Comparison of ENCODE assay signal across 18 cellular contexts in genomic region chr13:20969182-20969581, GRCh38.
A peak's percentile ranks its signal among the peaks of the same experiment; 100 is the strongest.
DNase-seq lines count a peak whose midpoint lies in the region; ATAC-seq and TF ChIP-seq lines count a peak whose summit lies in the region.
"Had no signal": no experiment of that assay in that cellular context is flagged by ENCODE, and none has a peak within 500 bp of the region (broad histone marks: within the 10 kb centered on the region; RNA-seq: fewer than 3 reads in every experiment).

No MANE protein-coding gene starts in this region.

- H2BK5ac ChIP-seq in mesenchymal stem cell (ENCODE audit: low read depth, low read length, poor library complexity, severe bottlenecking): no peak overlapping the region

- H3K4me1 ChIP-seq in MM.1S (ENCODE audit: low read length) (no peaks in the 10 kb centered on the region), mammary epithelial cell (ENCODE audit: insufficient read depth, low read length) (no peaks in the 10 kb centered on the region), mesenchymal stem cell (ENCODE audit: control insufficient read depth, insufficient read depth, low read depth, low read length) (peaks cover 9% of the 10 kb centered on the region)
- H3K4me1 ChIP-seq: ascending aorta, testis had no signal

- dilution Hi-C loops in mammary epithelial cell (cut with HindIII; ENCODE audit: low sequenced_read_pairs): no loop called here

- no peak overlapping the region for H3K4ac ChIP-seq in mesenchymal stem cell (ENCODE audit: low read depth in 1 of 2, low read length in 2 of 2)

- TF ChIP-seq CTCF in MM.1S (IDR thresholded peaks at IDR 0.05; ENCODE audit: low read length): no peak
- no peak for TF ChIP-seq CTCF in mammary epithelial cell (conservative IDR thresholded peaks at IDR 0.05 in 1 of 2, IDR thresholded peaks at IDR 0.05 in 1 of 2; ENCODE audit: extremely low read depth in 1 of 2, insufficient read depth in 1 of 2, low read depth in 1 of 2, low read length in 2 of 2)

- peak; percentile 74 for DNase-seq in ELR (ENCODE audit: low read depth)
- peak; percentile 13 for DNase-seq in MM.1S
- peak; percentile 64 for DNase-seq in mammary epithelial cell
- DNase-seq in mesenchymal stem cell: peak; percentile 34
- DNase-seq in NCI-H2029 treated with DMSO at 0.1 percent for 48 hours (lab: John Stamatoyannopoulos, UW): no peak
- DNase-seq: CD8-positive, alpha-beta memory T cell; hippocampal formation; left ventricle myocardium superior; NCI-H2029; NCI-H774; testis; WERI-Rb-1 had no signal

- H2BK12ac ChIP-seq in mesenchymal stem cell (ENCODE audit: low read length in 2 of 2): no peak overlapping the region

- 0 out of 2 replicates have a peak overlapping the region, but pooled peaks have one; percentile 43 for H2AFZ ChIP-seq in MM.1S (ENCODE audit: low read length)
- H2AFZ ChIP-seq in mammary epithelial cell (ENCODE audit: low read depth, low read length): no peak overlapping the region
- no peak overlapping the region for H2AFZ ChIP-seq in mesenchymal stem cell (ENCODE audit: low read depth, low read length)

- CTCF ChIA-PET in mammary epithelial cell (lab: Charles Lee; ENCODE audit: low non-redundant PET): no interaction called here

- H3K9me3 ChIP-seq in MM.1S (replicated peaks; ENCODE audit: insufficient read depth, low read length) (no peaks in the 10 kb centered on the region), mammary epithelial cell (replicated peaks; ENCODE audit: insufficient read depth, low read length) (no peaks in the 10 kb centered on the region), mesenchymal stem cell (ENCODE audit: control insufficient read depth, low read length) (no peaks in the 10 kb centered on the region)
- H3K9me3 ChIP-seq: ascending aorta, SJSA1, testis had no signal

- no peak overlapping the region for H3K14ac ChIP-seq in mesenchymal stem cell (ENCODE audit: low read length in 2 of 2)

- no peaks in the 10 kb centered on the region for H3K79me2 ChIP-seq in MM.1S (ENCODE audit: low read length)
- no peaks in the 10 kb centered on the region for H3K79me2 ChIP-seq in mammary epithelial cell (ENCODE audit: insufficient read depth, low read length)

- WGBS in mammary epithelial cell (ENCODE audit: low coverage, missing lambda C conversion rate): 40% methylated on average over 1 of the region's 1 CpG
- WGBS in mesenchymal stem cell: 88% methylated on average over 1 of the region's 1 CpG

- H3K23ac ChIP-seq in mesenchymal stem cell (ENCODE audit: low read length in 2 of 2): no peak overlapping the region

- no peaks in the 10 kb centered on the region for H3K27me3 ChIP-seq in MM.1S (replicated peaks; ENCODE audit: insufficient read depth, low read length)
- H3K27me3 ChIP-seq in mammary epithelial cell (ENCODE audit: insufficient read depth, low read length): no peaks in the 10 kb centered on the region
- no peaks in the 10 kb centered on the region for H3K27me3 ChIP-seq in mesenchymal stem cell (ENCODE audit: control insufficient read depth in 1 of 2, insufficient read depth in 1 of 2, low read length in 2 of 2)
- H3K27me3 ChIP-seq: ascending aorta, SJSA1, testis had no signal

- no peaks in the 10 kb centered on the region; the same call in 1 of the 2 replicates for H3F3A ChIP-seq in MM.1S (ENCODE audit: insufficient read depth, low read length)

- intact Hi-C loops in mammary epithelial cell (cut with micrococcal nuclease): no loop called here

- no peak overlapping the region for H2BK120ac ChIP-seq in mesenchymal stem cell (ENCODE audit: low read depth, low read length)

- H3K9me2 ChIP-seq in MM.1S (replicated peaks; ENCODE audit: insufficient read depth, low read length): no peaks in the 10 kb centered on the region

- no peak overlapping the region for H4K91ac ChIP-seq in mesenchymal stem cell (ENCODE audit: low read length)

- H2BK15ac ChIP-seq in mesenchymal stem cell (ENCODE audit: low read depth, poor library complexity, severe bottlenecking): no peak overlapping the region

- no TSS peak for BruUV-seq in mammary epithelial cell (replicated peaks; lab: Mats Ljungman, UMichigan)

- H3K4me3 ChIP-seq in MM.1S (ENCODE audit: low read length): peak overlapping the region; percentile 13; the same call in 1 of the 2 replicates
- no peak overlapping the region for H3K4me3 ChIP-seq in mammary epithelial cell (replicated peaks in 1 of 3; ENCODE audit: insufficient read depth in 1 of 3, low read depth in 2 of 3, low read length in 3 of 3)
- H3K4me3 ChIP-seq in mesenchymal stem cell (ENCODE audit: insufficient read depth in 1 of 2, low read depth in 1 of 2, low read length in 2 of 2): no peak overlapping the region
- H3K4me3 ChIP-seq: ascending aorta, K562, SJSA1, testis had no signal

- H3K27ac ChIP-seq in MM.1S (ENCODE audit: low read length) (peak overlapping the region; percentile 40; the same call in 1 of the 2 replicates), mammary epithelial cell (ENCODE audit: insufficient read depth, low read depth, low read length) (no peak overlapping the region), mesenchymal stem cell (ENCODE audit: low read length, poor library complexity, severe bottlenecking) (no peak overlapping the region)
- H3K27ac ChIP-seq: ascending aorta, SJSA1, testis, WERI-Rb-1 had no signal

- in situ Hi-C loops in mammary epithelial cell (cut with MboI; ENCODE audit: low sequenced_read_pairs in 2 of 2): no loop called here

- H3K36me3 ChIP-seq in MM.1S (replicated peaks; ENCODE audit: insufficient read depth, low read length) (no peaks in the 10 kb centered on the region), mammary epithelial cell (ENCODE audit: insufficient read depth, low read length) (peaks cover 2% of the 10 kb centered on the region), mesenchymal stem cell (ENCODE audit: control insufficient read depth in 1 of 2, insufficient read depth in 2 of 2, low read depth in 1 of 2, low read length in 2 of 2) (peaks cover 9 to 19% of the 10 kb centered on the region in 2 experiments)
- H3K36me3 ChIP-seq: WERI-Rb-1 had no signal

- H3K79me1 ChIP-seq in mesenchymal stem cell (replicated peaks; ENCODE audit: low read length, poor library complexity, severe bottlenecking): peaks cover 7% of the 10 kb centered on the region

- ATAC-seq in GM18868 (IDR thresholded peaks at IDR 0.05; ENCODE audit: unreplicated experiment) (no peak), HG02588 (IDR thresholded peaks at IDR 0.05; ENCODE audit: unreplicated experiment) (no peak), HG03469 (IDR thresholded peaks at IDR 0.05; ENCODE audit: unreplicated experiment) (no peak)
- ATAC-seq: K562, left ventricle myocardium superior had no signal

- no peak overlapping the region for H4K8ac ChIP-seq in mesenchymal stem cell (ENCODE audit: low read length)

- no peak overlapping the region for H3K9ac ChIP-seq in MM.1S (ENCODE audit: low read length)
- H3K9ac ChIP-seq in mammary epithelial cell (ENCODE audit: insufficient read depth, low read length): no peak overlapping the region
- H3K9ac ChIP-seq in mesenchymal stem cell (ENCODE audit: low read length): no peak overlapping the region

- no peak overlapping the region for H2AK5ac ChIP-seq in mesenchymal stem cell (ENCODE audit: low read length, severe bottlenecking)

- H3K4me2 ChIP-seq in MM.1S (ENCODE audit: low read depth, low read length): peak overlapping the region; percentile 29; the same call in 1 of the 2 replicates
- no peak overlapping the region for H3K4me2 ChIP-seq in mammary epithelial cell (ENCODE audit: insufficient read depth, low read depth, low read length)
- H3K4me2 ChIP-seq in mesenchymal stem cell (ENCODE audit: low read length, poor library complexity, severe bottlenecking): no peak overlapping the region

- H4K20me1 ChIP-seq in MM.1S (ENCODE audit: insufficient read depth, low read length) (no peaks in the 10 kb centered on the region), mammary epithelial cell (ENCODE audit: insufficient read depth, low read length) (no peaks in the 10 kb centered on the region)

- H3K18ac ChIP-seq in mesenchymal stem cell (ENCODE audit: low read depth in 1 of 2, low read length in 2 of 2): no peak overlapping the region
